13 cellular contexts compared by ENCODE assay signal in the genomic region with DNA sequence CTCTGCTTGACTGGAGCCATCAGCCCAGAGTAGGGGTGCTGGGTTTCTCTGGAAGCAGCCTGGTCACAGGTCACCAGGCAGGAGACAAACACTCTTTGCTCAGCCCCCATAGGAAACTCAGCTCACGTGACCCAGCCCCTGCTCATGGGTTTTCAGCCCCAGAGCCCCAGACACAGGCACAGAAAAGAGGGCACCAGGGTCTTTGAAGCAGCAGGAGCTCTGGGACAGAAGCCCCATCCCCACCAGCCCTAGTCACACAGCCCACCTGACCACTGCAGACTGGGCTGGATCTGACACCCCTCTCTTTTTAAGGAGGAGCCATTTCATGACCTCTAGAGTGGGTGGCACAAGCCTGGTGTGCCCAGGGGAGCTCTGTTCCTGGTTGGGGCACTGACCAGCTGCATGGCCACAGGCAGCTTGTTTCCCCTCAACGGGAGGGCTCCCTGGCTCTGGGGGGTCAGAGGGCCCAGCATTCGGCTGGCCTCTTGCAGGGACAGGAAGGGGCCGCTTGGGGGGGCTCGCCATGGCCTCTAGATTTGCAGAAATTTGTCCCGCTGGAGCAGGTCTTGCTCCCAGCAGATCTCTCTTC. TPM values are rescaled to one million over a fixed set of nuclear protein-coding genes. Genes with fewer than 3 reads are reported as not detected.
A peak's percentile ranks its signal among the peaks of the same experiment; 100 is the strongest.
DNase-seq lines count a peak whose midpoint lies in the region; ATAC-seq and TF ChIP-seq lines count a peak whose summit lies in the region.
"Had no signal": no experiment of that assay in that cellular context is flagged by ENCODE, and none has a peak within 500 bp of the region (broad histone marks: within the 10 kb centered on the region; RNA-seq: fewer than 3 reads in every experiment).

No MANE protein-coding gene starts in this region.

- POLR2A ChIA-PET in CD8-positive, alpha-beta T cell (lab: Charles Lee) = interaction anchor here (0.5 to 1.8 kb wide), 10 partner anchors 10 to 560 kb away, joined by 3 to 7 read pairs (median 6); a partner anchor contains a TSS
- POLR2A ChIA-PET in MCF 10A (lab: Yijun Ruan, JAX) = no interaction called here

- no peaks in the 10 kb centered on the region for H3K9me3 ChIP-seq in CD8-positive, alpha-beta T cell (ENCODE audit: low read length)
- H3K9me3 ChIP-seq: heart left ventricle, left lung had no signal

- no peaks in the 10 kb centered on the region for H3K36me3 Mint-ChIP-seq in CD8-positive, alpha-beta T cell
- no peaks in the 10 kb centered on the region for H3K36me3 Mint-ChIP-seq in effector memory CD8-positive, alpha-beta T cell (ENCODE audit: insufficient read depth)
- no peaks in the 10 kb centered on the region for H3K36me3 Mint-ChIP-seq in MCF 10A (ENCODE audit: insufficient read depth, unreplicated experiment)

- peak in 1 of 7 experiments; percentile 31 for DNase-seq in CD8-positive, alpha-beta T cell
- DNase-seq in effector memory CD8-positive, alpha-beta T cell = no peak
- no peak for DNase-seq in posterior cingulate gyrus
- DNase-seq in MCF 10A (ENCODE audit: unreplicated experiment) = no peak
- no peak for DNase-seq in stimulated activated CD4-positive, alpha-beta T cell treated with anti-CD3 and anti-CD28 coated beads, Interleukin-12 subunit alpha, Interleukin-12 subunit beta, amount 100 ng/mL, for 4 hours
- no peak for DNase-seq in stimulated activated CD4-positive, alpha-beta T cell treated with anti-CD3 and anti-CD28 coated beads, Interleukin-4, amount 100 ng/mL, for 24 hours

- peaks cover 20% of the 10 kb centered on the region for H3K4me1 ChIP-seq in CD8-positive, alpha-beta T cell (ENCODE audit: insufficient read depth, low read length)

- H3K4me1 Mint-ChIP-seq in CD8-positive, alpha-beta T cell (ENCODE audit: low read depth) = peaks cover 19% of the 10 kb centered on the region
- peaks cover 20 to 35% of the 10 kb centered on the region in 2 donors for H3K4me1 Mint-ChIP-seq in effector memory CD8-positive, alpha-beta T cell (ENCODE audit: low read depth in 2 of 2)
- no peaks in the 10 kb centered on the region for H3K4me1 Mint-ChIP-seq in MCF 10A (ENCODE audit: insufficient read depth, unreplicated experiment)

- no peaks in the 10 kb centered on the region for H3K36me3 ChIP-seq in CD8-positive, alpha-beta T cell (ENCODE audit: insufficient read depth, low read length)
- H3K36me3 ChIP-seq: brain microvascular endothelial cell, heart left ventricle, left lung had no signal

- no peaks in the 10 kb centered on the region for H3K27me3 Mint-ChIP-seq in CD8-positive, alpha-beta T cell (ENCODE audit: low read depth)
- H3K27me3 Mint-ChIP-seq in effector memory CD8-positive, alpha-beta T cell = no peaks in the 10 kb centered on the region
- H3K27me3 Mint-ChIP-seq in MCF 10A (ENCODE audit: insufficient read depth, unreplicated experiment) = no peaks in the 10 kb centered on the region
- H3K27me3 Mint-ChIP-seq: stimulated activated naive CD8-positive, alpha-beta T cell treated with anti-CD3 and anti-CD28 coated beads, Interleukin-15, Interleukin-2, amounts not matched to agents 100 ng/mL and 50 ng/mL, for 24 hours had no signal

- no peaks in the 10 kb centered on the region for H3K27me3 ChIP-seq in CD8-positive, alpha-beta T cell (ENCODE audit: insufficient read depth, low read length)
- H3K27me3 ChIP-seq: heart left ventricle, left lung had no signal

- intact Hi-C loops in CD8-positive, alpha-beta T cell (cut with DNase I, micrococcal nuclease) = loop anchor here (1.0 to 5.0 kb wide), 4 partner anchors 14 to 79 kb away; a partner anchor contains a TSS
- intact Hi-C loops in posterior cingulate gyrus (cut with DNase I) (no loop called here), MCF 10A (cut with micrococcal nuclease) (loop anchor here (5.0 kb wide), 1 partner anchor 34 kb away; a partner anchor contains a TSS)

- H3K4me3 ChIP-seq in CD8-positive, alpha-beta T cell (ENCODE audit: low read depth, low read length) = peak overlapping the region; percentile 47
- H3K4me3 ChIP-seq: heart left ventricle, left lung had no signal

- no peak overlapping the region for H3K27ac ChIP-seq in CD8-positive, alpha-beta T cell (ENCODE audit: low read depth, low read length)
- H3K27ac ChIP-seq: brain microvascular endothelial cell, heart left ventricle, left lung had no signal

- H3K4me3 Mint-ChIP-seq in CD8-positive, alpha-beta T cell = no peak overlapping the region
- peak overlapping the region; percentile 77 to 83 for H3K4me3 Mint-ChIP-seq in effector memory CD8-positive, alpha-beta T cell
- no peak overlapping the region for H3K4me3 Mint-ChIP-seq in MCF 10A (ENCODE audit: unreplicated experiment)
- H3K4me3 Mint-ChIP-seq: stimulated activated naive CD8-positive, alpha-beta T cell treated with anti-CD3 and anti-CD28 coated beads, Interleukin-15, Interleukin-2, amounts not matched to agents 100 ng/mL and 50 ng/mL, for 24 hours had no signal

- no TSS peak for BruUV-seq in MCF 10A (replicated peaks; lab: Mats Ljungman, UMichigan)

- CTCF ChIA-PET in CD8-positive, alpha-beta T cell (lab: Charles Lee) = interaction anchor here (0.7 to 3.0 kb wide), 30 partner anchors 9 to 425 kb away, joined by 3 to 63 read pairs (median 8); a partner anchor contains a TSS
- CTCF ChIA-PET in MCF 10A (lab: Yijun Ruan, JAX) = interaction anchor here (0.6 to 2.1 kb wide), 21 partner anchors 10 to 1135 kb away, joined by 3 to 16 read pairs (median 3); a partner anchor contains a TSS

- no peak overlapping the region for H3K27ac Mint-ChIP-seq in CD8-positive, alpha-beta T cell
- peak overlapping the region; percentile 32 to 44 for H3K27ac Mint-ChIP-seq in effector memory CD8-positive, alpha-beta T cell
- no peak overlapping the region for H3K27ac Mint-ChIP-seq in MCF 10A (ENCODE audit: low read depth, unreplicated experiment)

- no peak for ATAC-seq in CD8-positive, alpha-beta T cell
- ATAC-seq in GM18909 (IDR thresholded peaks at IDR 0.05; ENCODE audit: poor library complexity, unreplicated experiment) = peak; percentile 53
- ATAC-seq in HG03460 (IDR thresholded peaks at IDR 0.05; ENCODE audit: unreplicated experiment) = peak; percentile 41
- peak; percentile 27 for ATAC-seq in effector memory CD8-positive, alpha-beta T cell (replicated peaks)

- TF ChIP-seq CTCF in CD8-positive, alpha-beta T cell (IDR thresholded peaks at IDR 0.05) = no peak
- TF ChIP-seq CTCF in MCF 10A (IDR thresholded peaks at IDR 0.05; ENCODE audit: unreplicated experiment) = no peak

- H3K9me3 Mint-ChIP-seq in CD8-positive, alpha-beta T cell = no peaks in the 10 kb centered on the region
- H3K9me3 Mint-ChIP-seq in effector memory CD8-positive, alpha-beta T cell = no peaks in the 10 kb centered on the region
- H3K9me3 Mint-ChIP-seq in MCF 10A (ENCODE audit: unreplicated experiment) = no peaks in the 10 kb centered on the region
- H3K9me3 Mint-ChIP-seq: activated T-helper 1 cell treated with anti-CD3 and anti-CD28 coated beads, Interleukin-12 subunit alpha, Interleukin-12 subunit beta, Interleukin-2, Interleukin-4 antibody, amounts not matched to agents 30 ng/mL and 10 ng/mL and 1 ng/mL, durations not matched to agents 14 hours and 24 hours and 36 hours; stimulated activated naive CD8-positive, alpha-beta T cell treated with anti-CD3 and anti-CD28 coated beads, Interleukin-15, Interleukin-2, amounts not matched to agents 100 ng/mL and 50 ng/mL, for 24 hours had no signal

RNA-seq across cellular contexts. Expression of a gene that starts 13.8 kb away (rescaled TPM):
- total RNA-seq in CD8-positive, alpha-beta T cell = 1 to 10 TPM; 2.9 to 3.2 TPM
- not detected in 2 replicates for total RNA-seq in MCF 10A (2022)

RNA-seq across cellular contexts. Expression of a gene that starts 26.8 kb away (rescaled TPM):
- total RNA-seq in CD8-positive, alpha-beta T cell = under 1 TPM in 1 of 2 experiments, not detected in 1; 0.14 TPM
- total RNA-seq in MCF 10A (2022) = 0.05 TPM in 1 of 2 replicates, not detected in the other

RNA-seq across cellular contexts. Expression of a gene that starts 27.3 kb away (rescaled TPM):
- not detected for total RNA-seq in CD8-positive, alpha-beta T cell
- total RNA-seq in MCF 10A (2022) = not detected in 2 replicates
- total RNA-seq: activated T-helper 1 cell treated with anti-CD3 and anti-CD28 coated beads, Interleukin-12 subunit alpha, Interleukin-12 subunit beta, Interleukin-2, Interleukin-4 antibody, amounts not matched to agents 30 ng/mL and 10 ng/mL and 1 ng/mL, durations not matched to agents 14 hours and 24 hours and 36 hours; heart left ventricle; left lung had no signal

RNA-seq across cellular contexts. Expression of a gene that starts 34.9 kb away (rescaled TPM):
- total RNA-seq in CD8-positive, alpha-beta T cell = not detected
- total RNA-seq in MCF 10A (2022) = not detected in 2 replicates
- total RNA-seq: activated T-helper 1 cell treated with anti-CD3 and anti-CD28 coated beads, Interleukin-12 subunit alpha, Interleukin-12 subunit beta, Interleukin-2, Interleukin-4 antibody, amounts not matched to agents 30 ng/mL and 10 ng/mL and 1 ng/mL, durations not matched to agents 14 hours and 24 hours and 36 hours; heart left ventricle; left lung had no signal

RNA-seq across cellular contexts. Expression of a gene that starts 49.6 kb away (rescaled TPM):
- not detected for total RNA-seq in CD8-positive, alpha-beta T cell
- not detected in 2 replicates for total RNA-seq in MCF 10A (2022)
- total RNA-seq: activated T-helper 1 cell treated with anti-CD3 and anti-CD28 coated beads, Interleukin-12 subunit alpha, Interleukin-12 subunit beta, Interleukin-2, Interleukin-4 antibody, amounts not matched to agents 30 ng/mL and 10 ng/mL and 1 ng/mL, durations not matched to agents 14 hours and 24 hours and 36 hours; heart left ventricle; left lung had no signal

Comparison
In these comparisons a context has a peak if more than half of its experiments do, and no peak if none do; other contexts are left out.
1. H3K27ac Mint-ChIP-seq: peak in effector memory CD8-positive, alpha-beta T cell (2 of 2); none in CD8-positive, alpha-beta T cell (single experiment) and MCF 10A (single experiment).
2. H3K4me3 Mint-ChIP-seq: peak in effector memory CD8-positive, alpha-beta T cell (2 of 2); none in CD8-positive, alpha-beta T cell (single experiment) and MCF 10A (single experiment).